In genomic region chr7:100352230-100352781, GRCh38 we compare ENCODE assay signal across 10 cellular contexts. TPM values are rescaled to one million over a fixed set of nuclear protein-coding genes. Genes with fewer than 3 reads are reported as not detected.
"Had no signal": no experiment of that assay in that cellular context is flagged by ENCODE, and none has a peak within 500 bp of the region (broad histone marks: within the 10 kb centered on the region; RNA-seq: fewer than 3 reads in every experiment).

No MANE protein-coding gene starts in this region.

RNA-seq across cellular contexts. Expression of gene PILRA, which starts 21.0 kb away (rescaled TPM):
- total RNA-seq: dermis microvascular lymphatic vessel endothelial cell had no signal

RNA-seq across cellular contexts. Expression of gene SPDYE3, which starts 44.8 kb away (rescaled TPM):
- total RNA-seq: astrocyte; dermis microvascular lymphatic vessel endothelial cell; gastrocnemius medialis; heart left ventricle; left cardiac atrium; lung microvascular endothelial cell; right cardiac atrium; T-helper 2 cell treated with Interferon-gamma antibody and Interleukin-4, amounts not matched to agents 100 ng/mL and 5 ng/mL, for 36 hours; vagina; WTC11 had no signal
